ENCODE assay signal across 1 cellular context in genomic region chr1:15418811-15419515, GRCh38.
TF ChIP-seq lines count a peak whose summit lies in the region.

No MANE protein-coding gene starts in this region.

TF ChIP-seq in GM12878, 131 proteins besides CTCF, POLR2A, EP300 and RAD21:
- no peak for TF ChIP-seq E2F4 (IDR thresholded peaks at IDR 0.05; ENCODE audit: low read depth, low read length)
- no peak for TF ChIP-seq STAT3 (IDR thresholded peaks at IDR 0.05; ENCODE audit: low read depth, low read length)
- no peak for TF ChIP-seq DPF2 (IDR thresholded peaks at IDR 0.05)
- no peak for TF ChIP-seq TCF7 (IDR thresholded peaks at IDR 0.05; ENCODE audit: borderline replicate concordance)
- TF ChIP-seq TCF3 (IDR thresholded peaks at IDR 0.05; ENCODE audit: borderline replicate concordance, insufficient read depth, low read depth, low read length): no peak
- TF ChIP-seq MEF2A (IDR thresholded peaks at IDR 0.05; ENCODE audit: insufficient read depth, low read depth, low read length): no peak
- no peak for TF ChIP-seq PKNOX1 (IDR thresholded peaks at IDR 0.05)
- TF ChIP-seq RELA (IDR thresholded peaks at IDR 0.05; ENCODE audit: borderline replicate concordance, partially characterized antibody): no peak
- TF ChIP-seq MAX (IDR thresholded peaks at IDR 0.05; ENCODE audit: low read depth, low read length): no peak
- no peak for TF ChIP-seq SUZ12 (IDR thresholded peaks at IDR 0.05; ENCODE audit: unreplicated experiment)
